ENCODE assay signal across 14 cellular contexts in the genomic region with DNA sequence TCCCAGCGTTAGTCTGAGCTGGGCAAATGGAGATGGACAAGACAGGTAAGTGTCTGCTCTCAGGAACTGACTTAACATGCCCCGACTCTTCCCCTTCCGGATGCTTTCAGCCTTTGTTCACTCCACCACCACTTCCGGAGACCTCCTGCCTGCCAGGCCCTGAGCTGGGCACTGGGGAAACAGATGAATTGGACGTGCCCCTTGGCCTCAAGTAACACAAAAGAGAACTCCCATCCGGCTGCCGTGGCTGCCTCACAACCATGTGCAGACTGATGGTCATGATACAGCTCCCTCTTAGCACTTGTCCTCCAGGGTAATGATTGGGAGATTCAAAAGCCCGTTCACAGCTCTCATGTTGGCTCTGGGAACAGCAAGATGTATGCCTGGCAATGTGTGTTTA.
"Had no signal": no experiment of that assay in that cellular context is flagged by ENCODE, and none has a peak within 500 bp of the region (broad histone marks: within the 10 kb centered on the region; RNA-seq: fewer than 3 reads in every experiment).

No MANE protein-coding gene starts in this region.

- H3K27me3 ChIP-seq: brain microvascular endothelial cell, gastroesophageal sphincter, SJSA1, upper lobe of left lung had no signal

- H3K4me3 ChIP-seq: gastroesophageal sphincter, prostate gland, SJSA1, upper lobe of left lung had no signal

- H3K36me3 Mint-ChIP-seq: activated naive CD8-positive, alpha-beta T cell had no signal

- H3K27ac Mint-ChIP-seq: activated naive CD8-positive, alpha-beta T cell; activated T-helper 2 cell treated with anti-CD3 and anti-CD28 coated beads, Interferon-gamma antibody, Interleukin-2, Interleukin-4, amounts not matched to agents 10 μg/mL and 5 μg/mL and 100 μg/mL, durations not matched to agents 14 hours and 24 hours and 36 hours had no signal

- H3K9me3 Mint-ChIP-seq: activated T-helper 2 cell treated with anti-CD3 and anti-CD28 coated beads, Interferon-gamma antibody, Interleukin-2, Interleukin-4, amounts not matched to agents 10 μg/mL and 5 μg/mL and 100 μg/mL, durations not matched to agents 14 hours and 24 hours and 36 hours had no signal

- H3K4me3 Mint-ChIP-seq: activated naive CD8-positive, alpha-beta T cell had no signal

- DNase-seq: activated CD4-positive, alpha-beta T cell treated with anti-CD3 and anti-CD28 coated beads for 1 hour; activated T-cell treated with anti-CD3 and anti-CD28 coated beads for 4 hours; amygdala; brain microvascular endothelial cell; midbrain; stimulated activated naive CD4-positive, alpha-beta T cell treated with Interleukin-2 at 50 U/mL for 16 hours; SW 1271; upper lobe of left lung had no signal

- H3K27ac ChIP-seq: brain microvascular endothelial cell, gastroesophageal sphincter, prostate gland, SJSA1 had no signal

- ATAC-seq: gastroesophageal sphincter, sciatic nerve had no signal

- H3K9me3 ChIP-seq: gastroesophageal sphincter, prostate gland, SJSA1, upper lobe of left lung had no signal

- H3K4me1 ChIP-seq: prostate gland, SJSA1 had no signal

- H3K27me3 Mint-ChIP-seq: activated naive CD8-positive, alpha-beta T cell had no signal
